Comparison of ENCODE assay signal across 5 cellular contexts in genomic region chr14:51464411-51464810, GRCh38.
"Had no signal": no experiment of that assay in that cellular context is flagged by ENCODE, and none has a peak within 500 bp of the region (broad histone marks: within the 10 kb centered on the region; RNA-seq: fewer than 3 reads in every experiment).

No MANE protein-coding gene starts in this region.

- H3K4me3 ChIP-seq: K562 had no signal

- H3K27ac ChIP-seq: HL-60 had no signal

- DNase-seq: IMR-90, KBM-7, KG1 had no signal
